Comparison of ENCODE assay signal across 16 cellular contexts in the genomic region with DNA sequence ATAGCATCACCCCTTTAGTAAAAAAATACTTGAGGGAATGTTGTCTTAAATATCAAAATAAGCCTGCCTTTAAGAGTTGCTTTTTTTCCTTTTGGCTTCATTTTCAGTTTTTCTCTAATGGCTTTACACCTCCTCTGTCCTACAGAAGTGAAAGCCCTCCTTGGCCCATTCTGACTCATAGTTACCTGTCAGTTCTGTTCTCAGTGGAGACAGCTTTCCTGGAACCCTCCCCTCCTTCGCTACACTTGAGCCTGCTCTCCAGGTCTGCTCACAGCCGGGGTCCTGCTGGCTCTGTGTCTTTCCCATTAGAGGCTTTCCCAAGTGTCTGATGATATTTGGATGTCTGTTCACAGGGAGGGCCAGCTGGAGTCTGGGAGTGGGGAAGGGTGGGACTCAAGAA.
A peak's percentile ranks its signal among the peaks of the same experiment; 100 is the strongest.
DNase-seq lines count a peak whose midpoint lies in the region; ATAC-seq and TF ChIP-seq lines count a peak whose summit lies in the region.
"Had no signal": no experiment of that assay in that cellular context is flagged by ENCODE, and none has a peak within 500 bp of the region (broad histone marks: within the 10 kb centered on the region; RNA-seq: fewer than 3 reads in every experiment).

No MANE protein-coding gene starts in this region.

- no peaks in the 10 kb centered on the region for H3K27me3 ChIP-seq in esophagus squamous epithelium
- H3K27me3 ChIP-seq: upper lobe of right lung had no signal

- H3K4me1 Mint-ChIP-seq in activated naive CD4-positive, alpha-beta T cell treated with anti-CD3 and anti-CD28 coated beads for 36 hours (ENCODE audit: low read depth) = peaks cover 8% of the 10 kb centered on the region
- no peaks in the 10 kb centered on the region for H3K4me1 Mint-ChIP-seq in stimulated activated memory B cell treated with anti-CD40 and anti-IgM and Interleukin-4, amounts not matched to agents 10 μg/mL and 1 μg/mL and 100 μg/mL, for 72 hours

- intact Hi-C loops in activated naive CD4-positive, alpha-beta T cell treated with anti-CD3 and anti-CD28 coated beads for 36 hours (cut with micrococcal nuclease) = no loop called here
- intact Hi-C loops in esophagus squamous epithelium (cut with DNase I) = no loop called here

- CTCF ChIA-PET in activated naive CD4-positive, alpha-beta T cell treated with anti-CD3 and anti-CD28 coated beads for 36 hours (lab: Charles Lee) = no interaction called here

- H3K4me3 Mint-ChIP-seq in activated naive CD4-positive, alpha-beta T cell treated with anti-CD3 and anti-CD28 coated beads for 36 hours = no peak overlapping the region
- H3K4me3 Mint-ChIP-seq in stimulated activated memory B cell treated with anti-CD40 and anti-IgM and Interleukin-4, amounts not matched to agents 10 μg/mL and 1 μg/mL and 100 μg/mL, for 72 hours = no peak overlapping the region

- WGBS in esophagus squamous epithelium, 2 donors = 25 to 61% methylated on average over 2 of the region's 2 CpGs

- ATAC-seq in GM21576 (IDR thresholded peaks at IDR 0.05; ENCODE audit: unreplicated experiment) (peak; percentile 61), HG03159 (IDR thresholded peaks at IDR 0.05; ENCODE audit: unreplicated experiment) (peak; percentile 77)
- ATAC-seq in stimulated activated memory B cell treated with anti-CD40 and anti-IgM and Interleukin-4, amounts not matched to agents 10 μg/mL and 1 μg/mL and 100 μg/mL, for 72 hours = peak; percentile 55
- ATAC-seq: activated CD4-positive, CD25-positive, alpha-beta regulatory T cell treated with anti-CD3 and anti-CD28 coated beads, Interleukin-2, amount 50 U/mL, for 24 hours; SK-N-SH treated with all-trans-retinoic acid at 6 μM for 48 hours; upper lobe of right lung had no signal

- no peaks in the 10 kb centered on the region for H3K36me3 Mint-ChIP-seq in activated naive CD4-positive, alpha-beta T cell treated with anti-CD3 and anti-CD28 coated beads for 36 hours (ENCODE audit: low read depth)
- no peaks in the 10 kb centered on the region for H3K36me3 Mint-ChIP-seq in stimulated activated memory B cell treated with anti-CD40 and anti-IgM and Interleukin-4, amounts not matched to agents 10 μg/mL and 1 μg/mL and 100 μg/mL, for 72 hours

- H3K27ac ChIP-seq in esophagus squamous epithelium = no peak overlapping the region
- H3K27ac ChIP-seq: upper lobe of right lung had no signal

- TF ChIP-seq POLR2A in esophagus squamous epithelium (IDR thresholded peaks at IDR 0.05) = no peak

- peaks cover 0 to 34% (median 4%) of the 10 kb centered on the region in 3 donors for H3K4me1 ChIP-seq in esophagus squamous epithelium

- no peaks in the 10 kb centered on the region for H3K9me3 Mint-ChIP-seq in activated naive CD4-positive, alpha-beta T cell treated with anti-CD3 and anti-CD28 coated beads for 36 hours
- H3K9me3 Mint-ChIP-seq in stimulated activated memory B cell treated with anti-CD40 and anti-IgM and Interleukin-4, amounts not matched to agents 10 μg/mL and 1 μg/mL and 100 μg/mL, for 72 hours = no peaks in the 10 kb centered on the region

- H3K27ac Mint-ChIP-seq in activated naive CD4-positive, alpha-beta T cell treated with anti-CD3 and anti-CD28 coated beads for 36 hours = no peak overlapping the region
- H3K27ac Mint-ChIP-seq in stimulated activated memory B cell treated with anti-CD40 and anti-IgM and Interleukin-4, amounts not matched to agents 10 μg/mL and 1 μg/mL and 100 μg/mL, for 72 hours = no peak overlapping the region

- H3K27me3 Mint-ChIP-seq in activated naive CD4-positive, alpha-beta T cell treated with anti-CD3 and anti-CD28 coated beads for 36 hours (ENCODE audit: low read depth) = no peaks in the 10 kb centered on the region
- H3K27me3 Mint-ChIP-seq in stimulated activated memory B cell treated with anti-CD40 and anti-IgM and Interleukin-4, amounts not matched to agents 10 μg/mL and 1 μg/mL and 100 μg/mL, for 72 hours = no peaks in the 10 kb centered on the region

- no peak for TF ChIP-seq CTCF in esophagus squamous epithelium (IDR thresholded peaks at IDR 0.05)

- peak; percentile 27 for DNase-seq in activated naive CD4-positive, alpha-beta T cell treated with anti-CD3 and anti-CD28 coated beads for 36 hours
- DNase-seq in activated naive CD4-positive, alpha-beta T cell (lab: John Stamatoyannopoulos, UW) = no peak
- DNase-seq in esophagus squamous epithelium (lab: John Stamatoyannopoulos, UW) (no peak), DMS53 (lab: John Stamatoyannopoulos, UW) (no peak), LoVo (ENCODE audit: low spot score) (no peak)
- DNase-seq: activated effector memory CD4-positive, alpha-beta T cell treated with anti-CD3 and anti-CD28 coated beads, Interleukin-2, amount 50 U/mL, for 16 hours; mammary epithelial cell; NCI-H1105; NK-92 treated with Interleukin-12 subunit alpha and Interleukin-12 subunit beta, amount 100 ng/mL, for 24 hours; nucleus accumbens; upper lobe of right lung had no signal

- H3K9me3 ChIP-seq in esophagus squamous epithelium = no peaks in the 10 kb centered on the region
- H3K9me3 ChIP-seq: upper lobe of right lung had no signal

- no peak overlapping the region for H3K4me3 ChIP-seq in esophagus squamous epithelium
- H3K4me3 ChIP-seq: upper lobe of right lung had no signal

- no peaks in the 10 kb centered on the region for H3K36me3 ChIP-seq in esophagus squamous epithelium
- H3K36me3 ChIP-seq: upper lobe of right lung had no signal
